Comparison of ENCODE assay signal across 1 cellular context in the genomic region with DNA sequence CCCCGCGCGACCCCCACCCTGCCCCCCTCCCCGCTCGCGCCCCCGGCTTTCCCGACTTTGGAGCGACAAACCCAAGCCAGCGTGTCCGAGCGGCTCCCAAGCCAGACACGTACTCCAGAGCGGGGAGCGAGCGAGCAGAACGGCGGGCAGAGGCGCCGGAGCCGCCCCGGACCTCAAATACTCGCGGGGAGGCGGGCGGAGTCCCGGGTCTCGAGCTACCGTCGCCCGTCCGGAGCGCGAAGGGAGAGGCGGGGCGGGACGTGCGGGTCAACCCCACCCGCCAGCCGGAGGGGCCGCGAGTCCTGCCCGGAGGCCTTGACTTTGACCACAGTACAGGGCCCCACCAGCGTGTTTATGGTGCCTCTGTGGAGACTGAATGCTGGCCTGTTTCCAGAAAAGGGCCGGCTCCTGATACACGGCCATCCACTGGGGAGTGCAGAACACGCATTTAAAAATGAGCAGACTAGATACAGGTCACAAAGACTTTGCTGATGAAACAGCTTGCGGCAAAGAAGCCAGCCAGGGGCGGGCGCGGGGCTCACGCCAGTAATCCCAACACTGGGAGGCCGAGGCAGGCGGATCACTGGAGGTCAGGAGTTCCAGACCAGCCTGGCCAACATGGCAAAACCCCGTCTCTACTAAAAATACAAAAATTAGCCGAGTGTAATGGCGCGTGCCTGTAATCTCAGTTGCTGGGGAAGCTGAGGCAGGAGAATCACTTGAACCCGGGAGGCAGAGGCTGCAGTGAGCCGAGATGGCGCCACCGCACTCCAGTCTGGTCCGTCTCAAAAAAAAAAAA.
A peak's percentile ranks its signal among the peaks of the same experiment; 100 is the strongest.
TF ChIP-seq lines count a peak whose summit lies in the region.

A gene (minus strand): TSS at position 148 of the 799 bp plus-strand sequence. CDS start 12,235 bp downstream, outside the sequence.

TF ChIP-seq in HepG2, 621 proteins besides CTCF, POLR2A, EP300 and RAD21 (continued from another document and continues in another):
- TF ChIP-seq, protein P1, sequence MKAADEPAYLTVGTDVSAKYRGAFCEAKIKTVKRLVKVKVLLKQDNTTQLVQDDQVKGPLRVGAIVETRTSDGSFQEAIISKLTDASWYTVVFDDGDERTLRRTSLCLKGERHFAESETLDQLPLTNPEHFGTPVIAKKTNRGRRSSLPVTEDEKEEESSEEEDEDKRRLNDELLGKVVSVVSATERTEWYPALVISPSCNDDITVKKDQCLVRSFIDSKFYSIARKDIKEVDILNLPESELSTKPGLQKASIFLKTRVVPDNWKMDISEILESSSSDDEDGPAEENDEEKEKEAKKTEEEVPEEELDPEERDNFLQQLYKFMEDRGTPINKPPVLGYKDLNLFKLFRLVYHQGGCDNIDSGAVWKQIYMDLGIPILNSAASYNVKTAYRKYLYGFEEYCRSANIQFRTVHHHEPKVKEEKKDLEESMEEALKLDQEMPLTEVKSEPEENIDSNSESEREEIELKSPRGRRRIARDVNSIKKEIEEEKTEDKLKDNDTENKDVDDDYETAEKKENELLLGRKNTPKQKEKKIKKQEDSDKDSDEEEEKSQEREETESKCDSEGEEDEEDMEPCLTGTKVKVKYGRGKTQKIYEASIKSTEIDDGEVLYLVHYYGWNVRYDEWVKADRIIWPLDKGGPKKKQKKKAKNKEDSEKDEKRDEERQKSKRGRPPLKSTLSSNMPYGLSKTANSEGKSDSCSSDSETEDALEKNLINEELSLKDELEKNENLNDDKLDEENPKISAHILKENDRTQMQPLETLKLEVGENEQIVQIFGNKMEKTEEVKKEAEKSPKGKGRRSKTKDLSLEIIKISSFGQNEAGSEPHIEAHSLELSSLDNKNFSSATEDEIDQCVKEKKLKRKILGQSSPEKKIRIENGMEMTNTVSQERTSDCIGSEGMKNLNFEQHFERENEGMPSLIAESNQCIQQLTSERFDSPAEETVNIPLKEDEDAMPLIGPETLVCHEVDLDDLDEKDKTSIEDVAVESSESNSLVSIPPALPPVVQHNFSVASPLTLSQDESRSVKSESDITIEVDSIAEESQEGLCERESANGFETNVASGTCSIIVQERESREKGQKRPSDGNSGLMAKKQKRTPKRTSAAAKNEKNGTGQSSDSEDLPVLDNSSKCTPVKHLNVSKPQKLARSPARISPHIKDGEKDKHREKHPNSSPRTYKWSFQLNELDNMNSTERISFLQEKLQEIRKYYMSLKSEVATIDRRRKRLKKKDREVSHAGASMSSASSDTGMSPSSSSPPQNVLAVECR (CRISPR knock-in tag; IDR thresholded peaks at IDR 0.05; ENCODE audit: borderline replicate concordance), result peak; percentile 78
- TF ChIP-seq, protein P2, sequence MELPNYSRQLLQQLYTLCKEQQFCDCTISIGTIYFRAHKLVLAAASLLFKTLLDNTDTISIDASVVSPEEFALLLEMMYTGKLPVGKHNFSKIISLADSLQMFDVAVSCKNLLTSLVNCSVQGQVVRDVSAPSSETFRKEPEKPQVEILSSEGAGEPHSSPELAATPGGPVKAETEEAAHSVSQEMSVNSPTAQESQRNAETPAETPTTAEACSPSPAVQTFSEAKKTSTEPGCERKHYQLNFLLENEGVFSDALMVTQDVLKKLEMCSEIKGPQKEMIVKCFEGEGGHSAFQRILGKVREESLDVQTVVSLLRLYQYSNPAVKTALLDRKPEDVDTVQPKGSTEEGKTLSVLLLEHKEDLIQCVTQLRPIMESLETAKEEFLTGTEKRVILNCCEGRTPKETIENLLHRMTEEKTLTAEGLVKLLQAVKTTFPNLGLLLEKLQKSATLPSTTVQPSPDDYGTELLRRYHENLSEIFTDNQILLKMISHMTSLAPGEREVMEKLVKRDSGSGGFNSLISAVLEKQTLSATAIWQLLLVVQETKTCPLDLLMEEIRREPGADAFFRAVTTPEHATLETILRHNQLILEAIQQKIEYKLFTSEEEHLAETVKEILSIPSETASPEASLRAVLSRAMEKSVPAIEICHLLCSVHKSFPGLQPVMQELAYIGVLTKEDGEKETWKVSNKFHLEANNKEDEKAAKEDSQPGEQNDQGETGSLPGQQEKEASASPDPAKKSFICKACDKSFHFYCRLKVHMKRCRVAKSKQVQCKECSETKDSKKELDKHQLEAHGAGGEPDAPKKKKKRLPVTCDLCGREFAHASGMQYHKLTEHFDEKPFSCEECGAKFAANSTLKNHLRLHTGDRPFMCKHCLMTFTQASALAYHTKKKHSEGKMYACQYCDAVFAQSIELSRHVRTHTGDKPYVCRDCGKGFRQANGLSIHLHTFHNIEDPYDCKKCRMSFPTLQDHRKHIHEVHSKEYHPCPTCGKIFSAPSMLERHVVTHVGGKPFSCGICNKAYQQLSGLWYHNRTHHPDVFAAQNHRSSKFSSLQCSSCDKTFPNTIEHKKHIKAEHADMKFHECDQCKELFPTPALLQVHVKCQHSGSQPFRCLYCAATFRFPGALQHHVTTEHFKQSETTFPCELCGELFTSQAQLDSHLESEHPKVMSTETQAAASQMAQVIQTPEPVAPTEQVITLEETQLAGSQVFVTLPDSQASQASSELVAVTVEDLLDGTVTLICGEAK (IDR thresholded peaks at IDR 0.05), result no peak
- TF ChIP-seq, protein P2 (CRISPR knock-in tag; IDR thresholded peaks at IDR 0.05), result peak; percentile 39
- TF ChIP-seq JUNB (CRISPR knock-in tag; IDR thresholded peaks at IDR 0.05; ENCODE audit: borderline replicate concordance), result no peak
- peak; percentile 36; the same call in 1 of the 2 replicates for TF ChIP-seq GFI1 (CRISPR knock-in tag; IDR thresholded peaks at IDR 0.05; ENCODE audit: borderline replicate concordance)
- TF ChIP-seq, protein P3, sequence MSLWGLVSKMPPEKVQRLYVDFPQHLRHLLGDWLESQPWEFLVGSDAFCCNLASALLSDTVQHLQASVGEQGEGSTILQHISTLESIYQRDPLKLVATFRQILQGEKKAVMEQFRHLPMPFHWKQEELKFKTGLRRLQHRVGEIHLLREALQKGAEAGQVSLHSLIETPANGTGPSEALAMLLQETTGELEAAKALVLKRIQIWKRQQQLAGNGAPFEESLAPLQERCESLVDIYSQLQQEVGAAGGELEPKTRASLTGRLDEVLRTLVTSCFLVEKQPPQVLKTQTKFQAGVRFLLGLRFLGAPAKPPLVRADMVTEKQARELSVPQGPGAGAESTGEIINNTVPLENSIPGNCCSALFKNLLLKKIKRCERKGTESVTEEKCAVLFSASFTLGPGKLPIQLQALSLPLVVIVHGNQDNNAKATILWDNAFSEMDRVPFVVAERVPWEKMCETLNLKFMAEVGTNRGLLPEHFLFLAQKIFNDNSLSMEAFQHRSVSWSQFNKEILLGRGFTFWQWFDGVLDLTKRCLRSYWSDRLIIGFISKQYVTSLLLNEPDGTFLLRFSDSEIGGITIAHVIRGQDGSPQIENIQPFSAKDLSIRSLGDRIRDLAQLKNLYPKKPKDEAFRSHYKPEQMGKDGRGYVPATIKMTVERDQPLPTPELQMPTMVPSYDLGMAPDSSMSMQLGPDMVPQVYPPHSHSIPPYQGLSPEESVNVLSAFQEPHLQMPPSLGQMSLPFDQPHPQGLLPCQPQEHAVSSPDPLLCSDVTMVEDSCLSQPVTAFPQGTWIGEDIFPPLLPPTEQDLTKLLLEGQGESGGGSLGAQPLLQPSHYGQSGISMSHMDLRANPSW (CRISPR knock-in tag; IDR thresholded peaks at IDR 0.05; ENCODE audit: borderline replicate concordance), result 0 out of 2 replicates have a peak, but pooled peaks have one; percentile 36
- TF ChIP-seq, protein P4, sequence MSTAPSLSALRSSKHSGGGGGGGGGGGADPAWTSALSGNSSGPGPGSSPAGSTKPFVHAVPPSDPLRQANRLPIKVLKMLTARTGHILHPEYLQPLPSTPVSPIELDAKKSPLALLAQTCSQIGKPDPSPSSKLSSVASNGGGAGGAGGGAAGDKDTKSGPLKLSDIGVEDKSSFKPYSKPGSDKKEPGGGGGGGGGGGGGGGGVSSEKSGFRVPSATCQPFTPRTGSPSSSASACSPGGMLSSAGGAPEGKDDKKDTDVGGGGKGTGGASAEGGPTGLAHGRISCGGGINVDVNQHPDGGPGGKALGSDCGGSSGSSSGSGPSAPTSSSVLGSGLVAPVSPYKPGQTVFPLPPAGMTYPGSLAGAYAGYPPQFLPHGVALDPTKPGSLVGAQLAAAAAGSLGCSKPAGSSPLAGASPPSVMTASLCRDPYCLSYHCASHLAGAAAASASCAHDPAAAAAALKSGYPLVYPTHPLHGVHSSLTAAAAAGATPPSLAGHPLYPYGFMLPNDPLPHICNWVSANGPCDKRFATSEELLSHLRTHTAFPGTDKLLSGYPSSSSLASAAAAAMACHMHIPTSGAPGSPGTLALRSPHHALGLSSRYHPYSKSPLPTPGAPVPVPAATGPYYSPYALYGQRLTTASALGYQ (CRISPR knock-in tag; IDR thresholded peaks at IDR 0.05), result peak; percentile 6; the same call in 1 of the 2 replicates
- peak; percentile 72; the same call in 1 of the 2 replicates for TF ChIP-seq REPIN1 (CRISPR knock-in tag; IDR thresholded peaks at IDR 0.05; ENCODE audit: borderline replicate concordance, low read depth)
- TF ChIP-seq SETDB1 (CRISPR knock-in tag; IDR thresholded peaks at IDR 0.05; ENCODE audit: borderline replicate concordance), result no peak
- TF ChIP-seq TGIF2 (CRISPR knock-in tag; IDR thresholded peaks at IDR 0.05), result no peak
- TF ChIP-seq, protein P5, sequence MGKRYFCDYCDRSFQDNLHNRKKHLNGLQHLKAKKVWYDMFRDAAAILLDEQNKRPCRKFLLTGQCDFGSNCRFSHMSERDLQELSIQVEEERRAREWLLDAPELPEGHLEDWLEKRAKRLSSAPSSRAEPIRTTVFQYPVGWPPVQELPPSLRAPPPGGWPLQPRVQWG (CRISPR knock-in tag; IDR thresholded peaks at IDR 0.05; ENCODE audit: borderline replicate concordance, low read depth), result no peak
- no peak for TF ChIP-seq HNRNPH1 (optimal IDR thresholded peaks at IDR 0.05; ENCODE audit: low read depth, low read length)
- no peak for TF ChIP-seq RARG (CRISPR knock-in tag; IDR thresholded peaks at IDR 0.05; ENCODE audit: low read depth)
- peak; percentile 23; the same call in 1 of the 2 replicates for TF ChIP-seq ZNF232 (CRISPR knock-in tag; IDR thresholded peaks at IDR 0.05; ENCODE audit: borderline replicate concordance)
- TF ChIP-seq NFIB (CRISPR knock-in tag; IDR thresholded peaks at IDR 0.05; ENCODE audit: borderline replicate concordance), result no peak
- TF ChIP-seq, protein P6, sequence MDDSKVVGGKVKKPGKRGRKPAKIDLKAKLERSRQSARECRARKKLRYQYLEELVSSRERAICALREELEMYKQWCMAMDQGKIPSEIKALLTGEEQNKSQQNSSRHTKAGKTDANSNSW (CRISPR knock-in tag; IDR thresholded peaks at IDR 0.05; ENCODE audit: borderline replicate concordance), result no peak
- no peak for TF ChIP-seq PHB2 (IDR thresholded peaks at IDR 0.05; ENCODE audit: partially characterized antibody)
- no peak for TF ChIP-seq MAFK (conservative IDR thresholded peaks at IDR 0.05 in 1 of 2, IDR thresholded peaks at IDR 0.05 in 1 of 2; ENCODE audit: low read length in 2 of 2)
- no peak for TF ChIP-seq MLLT10 (CRISPR knock-in tag; IDR thresholded peaks at IDR 0.05)
- TF ChIP-seq BRD4 (CRISPR knock-in tag; IDR thresholded peaks at IDR 0.05), result 0 out of 2 replicates have a peak, but pooled peaks have one; percentile 22
- TF ChIP-seq HOXA3 (CRISPR knock-in tag; IDR thresholded peaks at IDR 0.05), result peak; percentile 36; the same call in 1 of the 2 replicates
- TF ChIP-seq DPF2 (CRISPR knock-in tag; IDR thresholded peaks at IDR 0.05; ENCODE audit: borderline replicate concordance, low read depth), result no peak
- peak; percentile 88; the same call in 1 of the 2 replicates for TF ChIP-seq KDM2A (CRISPR knock-in tag; IDR thresholded peaks at IDR 0.05; ENCODE audit: borderline replicate concordance, low read depth)
- TF ChIP-seq RCOR2 (CRISPR knock-in tag; IDR thresholded peaks at IDR 0.05), result no peak
- TF ChIP-seq TOE1 (CRISPR knock-in tag; IDR thresholded peaks at IDR 0.05), result no peak
- no peak for TF ChIP-seq SMAD3 (CRISPR knock-in tag; IDR thresholded peaks at IDR 0.05)
- TF ChIP-seq, protein P7, sequence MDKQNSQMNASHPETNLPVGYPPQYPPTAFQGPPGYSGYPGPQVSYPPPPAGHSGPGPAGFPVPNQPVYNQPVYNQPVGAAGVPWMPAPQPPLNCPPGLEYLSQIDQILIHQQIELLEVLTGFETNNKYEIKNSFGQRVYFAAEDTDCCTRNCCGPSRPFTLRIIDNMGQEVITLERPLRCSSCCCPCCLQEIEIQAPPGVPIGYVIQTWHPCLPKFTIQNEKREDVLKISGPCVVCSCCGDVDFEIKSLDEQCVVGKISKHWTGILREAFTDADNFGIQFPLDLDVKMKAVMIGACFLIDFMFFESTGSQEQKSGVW (CRISPR knock-in tag; IDR thresholded peaks at IDR 0.05; ENCODE audit: borderline replicate concordance), result no peak
- peak; percentile 69; the same call in 1 of the 2 replicates for TF ChIP-seq ZNF510 (CRISPR knock-in tag; IDR thresholded peaks at IDR 0.05; ENCODE audit: low read depth)
- TF ChIP-seq NFKB2 (CRISPR knock-in tag; IDR thresholded peaks at IDR 0.05; ENCODE audit: borderline replicate concordance), result peak; percentile 75; the same call in 1 of the 2 replicates
- TF ChIP-seq, protein P8, sequence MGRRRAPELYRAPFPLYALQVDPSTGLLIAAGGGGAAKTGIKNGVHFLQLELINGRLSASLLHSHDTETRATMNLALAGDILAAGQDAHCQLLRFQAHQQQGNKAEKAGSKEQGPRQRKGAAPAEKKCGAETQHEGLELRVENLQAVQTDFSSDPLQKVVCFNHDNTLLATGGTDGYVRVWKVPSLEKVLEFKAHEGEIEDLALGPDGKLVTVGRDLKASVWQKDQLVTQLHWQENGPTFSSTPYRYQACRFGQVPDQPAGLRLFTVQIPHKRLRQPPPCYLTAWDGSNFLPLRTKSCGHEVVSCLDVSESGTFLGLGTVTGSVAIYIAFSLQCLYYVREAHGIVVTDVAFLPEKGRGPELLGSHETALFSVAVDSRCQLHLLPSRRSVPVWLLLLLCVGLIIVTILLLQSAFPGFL (CRISPR knock-in tag; IDR thresholded peaks at IDR 0.05), result no peak
- peak; percentile 10 for TF ChIP-seq YY1 (IDR thresholded peaks at IDR 0.05; ENCODE audit: insufficient read depth, insufficient replicate concordance, low read depth, low read length)
- TF ChIP-seq ZNF550 (CRISPR knock-in tag; IDR thresholded peaks at IDR 0.05; ENCODE audit: borderline replicate concordance), result no peak
- TF ChIP-seq DNMT3B (CRISPR knock-in tag; conservative IDR thresholded peaks at IDR 0.05), result no peak; the same call in 1 of the 2 replicates
